ENCODE assay signal across 31 cellular contexts in the genomic region with DNA sequence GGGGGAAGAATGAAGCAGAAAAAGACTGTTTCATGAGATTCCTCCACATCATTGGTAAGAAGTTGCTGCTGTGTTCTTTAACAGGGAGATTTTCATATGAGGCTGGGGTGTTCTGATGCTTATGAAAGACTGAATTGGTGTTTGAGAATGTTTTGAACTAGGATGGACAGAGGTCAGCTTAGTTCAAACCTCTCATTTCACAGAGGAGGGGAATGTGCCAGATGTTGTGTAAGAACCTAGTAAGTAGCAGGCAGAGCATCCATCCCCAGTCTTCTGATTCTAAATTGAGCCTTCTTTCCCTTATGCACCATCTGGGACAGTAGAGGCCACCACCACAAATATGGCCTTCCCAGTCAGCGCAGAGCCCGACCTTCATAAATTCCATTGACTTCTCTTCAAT. TPM values are rescaled to one million over a fixed set of nuclear protein-coding genes. Genes with fewer than 3 reads are reported as not detected.
"Had no signal": no experiment of that assay in that cellular context is flagged by ENCODE, and none has a peak within 500 bp of the region (broad histone marks: within the 10 kb centered on the region; RNA-seq: fewer than 3 reads in every experiment).

No MANE protein-coding gene starts in this region.

- ATAC-seq: gastroesophageal sphincter; left cardiac atrium; right lobe of liver; stimulated activated memory B cell treated with anti-CD40 and anti-IgM and Interleukin-4, amounts not matched to agents 10 μg/mL and 1 μg/mL and 100 μg/mL, for 72 hours; stimulated activated naive CD8-positive, alpha-beta T cell treated with anti-CD3 and anti-CD28 coated beads, Interleukin-15, amount 100 ng/mL, for 72 hours had no signal

- DNase-seq: activated CD4-positive, alpha-beta memory T cell treated with anti-CD3 and anti-CD28 coated beads for 36 hours; activated CD4-positive, alpha-beta T cell treated with anti-CD3 and anti-CD28 coated beads, Interleukin-2, amount 10 ng/mL, durations not matched to agents 24 days and 14 days; activated CD4-positive, CD25-positive, alpha-beta regulatory T cell treated with anti-CD3 and anti-CD28 coated beads, Interleukin-2, amount 50 U/mL, for 72 hours; activated CD8-positive, alpha-beta memory T cell treated with anti-CD3 and anti-CD28 coated beads, Interleukin-2, amount 50 U/mL, for 4 hours; activated effector memory CD4-positive, alpha-beta T cell treated with anti-CD3 and anti-CD28 coated beads, Interleukin-2, amount 50 U/mL, for 16 hours; activated naive CD4-positive, alpha-beta T cell treated with anti-CD3 and anti-CD28 coated beads, Interleukin-2, amount 10 ng/mL, durations not matched to agents 7 days and 5 days; activated T-cell treated with anti-CD3 and anti-CD28 coated beads, Interleukin-2, amount 50 U/mL, for 1 hour; dermis blood vessel endothelial cell; effector CD4-positive, alpha-beta T cell; left cardiac atrium; naive B cell; nephron progenitor cell; right lobe of liver; stimulated activated CD4-positive, alpha-beta T cell treated with anti-CD3 and anti-CD28 coated beads, Interleukin-4, amount 100 ng/mL, for 4 hours; stimulated activated CD8-positive, alpha-beta memory T cell treated with anti-CD3 and anti-CD28 coated beads, Interleukin-4, amount 100 ng/mL, for 48 hours; stimulated activated naive CD8-positive, alpha-beta T cell treated with anti-CD3 and anti-CD28 coated beads, Interleukin-15, amount 100 ng/mL, for 72 hours; substantia nigra; T-helper 2 cell; upper lobe of left lung had no signal

- H3K4me3 ChIP-seq: esophagus muscularis mucosa, gastroesophageal sphincter, hepatocyte, right lobe of liver, skin epidermis, upper lobe of left lung had no signal

RNA-seq across cellular contexts. Expression of gene DNASE2B, which starts 53.1 kb away (rescaled TPM):
- total RNA-seq: activated CD4-positive, alpha-beta memory T cell treated with anti-CD3 and anti-CD28 coated beads for 36 hours; activated CD4-positive, alpha-beta T cell treated with anti-CD3 and anti-CD28 coated beads, Interleukin-2, amount 10 ng/mL, durations not matched to agents 24 days and 14 days; activated CD8-positive, alpha-beta memory T cell treated with anti-CD3 and anti-CD28 coated beads for 36 hours; activated T-helper 1 cell treated with anti-CD3 and anti-CD28 coated beads, Interleukin-12 subunit alpha, Interleukin-12 subunit beta, Interleukin-2, Interleukin-4 antibody, amounts not matched to agents 30 ng/mL and 10 ng/mL and 1 ng/mL, durations not matched to agents 14 hours and 24 hours and 36 hours; bronchial epithelial cell; dermis blood vessel endothelial cell; gastroesophageal sphincter; hepatocyte; left cardiac atrium; mesothelial cell of epicardium; osteocyte; posterior vena cava; renal cortical epithelial cell had no signal
